In the genomic region with DNA sequence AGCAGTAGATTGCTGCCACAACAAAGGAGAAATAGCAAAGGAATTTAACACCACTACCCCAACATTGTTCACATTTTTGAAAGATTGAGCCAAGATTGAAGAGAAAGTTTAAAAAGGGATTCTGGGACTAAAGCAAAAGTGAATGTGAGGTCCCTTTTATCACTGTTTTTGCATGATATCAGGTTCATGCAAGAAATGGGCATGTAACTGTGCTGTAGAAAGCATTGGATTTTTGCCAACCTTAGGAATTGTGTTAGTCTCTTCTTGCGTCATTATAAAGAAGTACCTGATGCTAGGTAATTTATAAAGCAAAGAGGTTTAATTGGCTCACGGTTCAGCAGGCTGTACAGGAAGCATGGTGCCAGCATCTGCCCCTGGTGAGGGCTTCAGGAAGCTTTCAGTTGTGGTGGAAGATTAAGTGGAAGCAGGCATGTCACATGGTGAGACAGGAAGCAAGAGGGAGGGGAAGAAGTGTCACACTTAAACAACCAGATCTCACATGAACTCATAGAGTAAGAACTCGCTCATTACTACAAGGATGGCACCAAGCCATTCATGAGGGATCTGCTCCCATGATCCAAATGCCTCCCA, we compare ENCODE assay signal across 13 cellular contexts. TPM values are rescaled to one million over a fixed set of nuclear protein-coding genes. Genes with fewer than 3 reads are reported as not detected.
DNase-seq lines count a peak whose midpoint lies in the region; ATAC-seq and TF ChIP-seq lines count a peak whose summit lies in the region.
"Had no signal": no experiment of that assay in that cellular context is flagged by ENCODE, and none has a peak within 500 bp of the region (broad histone marks: within the 10 kb centered on the region; RNA-seq: fewer than 3 reads in every experiment).

No MANE protein-coding gene starts in this region.

- no peaks in the 10 kb centered on the region for H3K9me3 ChIP-seq in MM.1S (replicated peaks; ENCODE audit: insufficient read depth, low read length)

- peaks cover 23 to 29% (median 26%) of the 10 kb centered on the region in 3 donors for H3K4me1 Mint-ChIP-seq in T-cell

- H3K4me2 ChIP-seq in MM.1S (ENCODE audit: low read depth, low read length): no peak overlapping the region
- H3K4me2 ChIP-seq: smooth muscle cell had no signal

- H3K27me3 Mint-ChIP-seq in T-cell: no peaks in the 10 kb centered on the region
- H3K27me3 Mint-ChIP-seq: stimulated activated memory B cell treated with anti-CD40 and anti-IgM and Interleukin-4, amounts not matched to agents 10 μg/mL and 1 μg/mL and 100 μg/mL, for 72 hours had no signal

- H2AFZ ChIP-seq in MM.1S (ENCODE audit: low read length): no peak overlapping the region

- H3K36me3 ChIP-seq in BJ (ENCODE audit: control insufficient read depth, insufficient read depth, low read length): no peaks in the 10 kb centered on the region
- H3K36me3 ChIP-seq in MM.1S (replicated peaks; ENCODE audit: insufficient read depth, low read length): no peaks in the 10 kb centered on the region

- H3K27me3 ChIP-seq in BJ (ENCODE audit: control insufficient read depth, insufficient read depth, low read length) (no peaks in the 10 kb centered on the region), MM.1S (replicated peaks; ENCODE audit: insufficient read depth, low read length) (no peaks in the 10 kb centered on the region)

- peak overlapping the region in 1 of 3 donors; percentile 15 for H3K4me3 Mint-ChIP-seq in T-cell
- H3K4me3 Mint-ChIP-seq: stimulated activated memory B cell treated with anti-CD40 and anti-IgM and Interleukin-4, amounts not matched to agents 10 μg/mL and 1 μg/mL and 100 μg/mL, for 72 hours had no signal

- no peak overlapping the region for H3K9ac ChIP-seq in MM.1S (ENCODE audit: low read length)

- ATAC-seq in GM21786 (IDR thresholded peaks at IDR 0.05; ENCODE audit: unreplicated experiment) (peak; percentile 51), T-cell (replicated peaks in 1 of 4) (peak; percentile 43 to 63 (median 52)), GM18511 (IDR thresholded peaks at IDR 0.05; ENCODE audit: unreplicated experiment) (no peak)
- ATAC-seq: stimulated activated memory B cell treated with anti-CD40 and anti-IgM and Interleukin-4, amounts not matched to agents 10 μg/mL and 1 μg/mL and 100 μg/mL, for 72 hours had no signal

- H3K9me3 Mint-ChIP-seq in T-cell: peaks cover 4 to 13% (median 10%) of the 10 kb centered on the region in 3 donors

- no peaks in the 10 kb centered on the region for H3K4me1 ChIP-seq in MM.1S (ENCODE audit: low read length)

- no peak for TF ChIP-seq CTCF in BJ (IDR thresholded peaks at IDR 0.05; ENCODE audit: insufficient read depth, low read depth, low read length)
- TF ChIP-seq CTCF in fibroblast of the aortic adventitia (IDR thresholded peaks at IDR 0.05; ENCODE audit: insufficient read depth, low read length): no peak
- no peak for TF ChIP-seq CTCF in MM.1S (IDR thresholded peaks at IDR 0.05; ENCODE audit: low read length)

- CTCF ChIA-PET in BJ (lab: Yijun Ruan, JAX) (interaction anchor here (0.7 kb wide), 1 partner anchor 226 kb away, joined by 3 read pairs; no protein-coding TSS in a partner anchor), T-cell (lab: Charles Lee) (no interaction called here)

- no peaks in the 10 kb centered on the region for H4K20me1 ChIP-seq in MM.1S (ENCODE audit: insufficient read depth, low read length)

- POLR2A ChIA-PET in BJ (lab: Charles Lee): interaction anchor here (0.7 kb wide), 1 partner anchor 81 kb away, joined by 3 read pairs; no protein-coding TSS in a partner anchor
- POLR2A ChIA-PET in T-cell (lab: Charles Lee): no interaction called here

- H3K27ac ChIP-seq in MM.1S (ENCODE audit: low read length): no peak overlapping the region
- H3K27ac ChIP-seq: RWPE1 had no signal

- no peaks in the 10 kb centered on the region for H3K79me2 ChIP-seq in MM.1S (ENCODE audit: low read length)

- H3K9me2 ChIP-seq in MM.1S (replicated peaks; ENCODE audit: insufficient read depth, low read length): no peaks in the 10 kb centered on the region

- no peaks in the 10 kb centered on the region for H3F3A ChIP-seq in MM.1S (ENCODE audit: insufficient read depth, low read length)

- DNase-seq in BJ (ENCODE audit: low read depth): peak; percentile 4
- DNase-seq in T-cell: peak in 3 of 34 experiments; percentile 1 to 5 (median 3)
- DNase-seq in fibroblast of the aortic adventitia (ENCODE audit: low read depth): peak; percentile 34
- DNase-seq in MM.1S: no peak
- DNase-seq in cerebellar nuclear complex (lab: John Stamatoyannopoulos, UW): no peak
- DNase-seq in HK-2 (ENCODE audit: unreplicated experiment): no peak
- DNase-seq: aorta, midbrain had no signal

- H3K4me3 ChIP-seq in BJ (ENCODE audit: low read depth, low read length) (no peak overlapping the region), fibroblast of the aortic adventitia (ENCODE audit: low read depth, low read length) (no peak overlapping the region), MM.1S (ENCODE audit: low read length) (no peak overlapping the region)
- H3K4me3 ChIP-seq: smooth muscle cell had no signal

- peak overlapping the region; percentile 77 to 79 for H3K27ac Mint-ChIP-seq in T-cell
- H3K27ac Mint-ChIP-seq: stimulated activated memory B cell treated with anti-CD40 and anti-IgM and Interleukin-4, amounts not matched to agents 10 μg/mL and 1 μg/mL and 100 μg/mL, for 72 hours had no signal

- H3K36me3 Mint-ChIP-seq in T-cell: peaks cover 27% of the 10 kb centered on the region

RNA-seq across cellular contexts. Expression of a gene that starts 4.6 kb away (rescaled TPM):
- not detected in 2 replicates for polyA plus RNA-seq in BJ (2011; rRNA removed)
- not detected in 2 replicates for polyA minus RNA-seq in BJ (2011; rRNA and poly(A)+ RNA removed)
- total RNA-seq in T-cell (under 1 TPM in 1 of 5 donors, not detected in 4; 0.10 TPM), fibroblast of the aortic adventitia (ENCODE audit: low replicate concordance) (not detected in 2 replicates)
- total RNA-seq: aorta had no signal
- polyA plus RNA-seq: aorta had no signal

RNA-seq across cellular contexts. Expression of a gene that starts 10.9 kb away (rescaled TPM):
- polyA plus RNA-seq in BJ (2011; rRNA removed): 0.20 and 0.78 TPM in 2 replicates
- polyA minus RNA-seq in BJ (2011; rRNA and poly(A)+ RNA removed): 0.62 and 1.4 TPM in 2 replicates
- total RNA-seq in T-cell (1 to 10 TPM; 2.6 to 4.5 (median 3.3) TPM), fibroblast of the aortic adventitia (ENCODE audit: low replicate concordance) (3.9 and 5.2 TPM in 2 replicates)

RNA-seq across cellular contexts. Expression of a gene that starts 11.3 kb away (rescaled TPM):
- 1.2 and 3.0 TPM in 2 replicates for polyA plus RNA-seq in BJ (2011; rRNA removed)
- polyA minus RNA-seq in BJ (2011; rRNA and poly(A)+ RNA removed): 0.81 and 1.9 TPM in 2 replicates
- total RNA-seq in T-cell (10 to 100 TPM in 3 of 5 donors, 1 to 10 TPM in 2; 8.6 to 12.4 (median 11.0) TPM), fibroblast of the aortic adventitia (ENCODE audit: low replicate concordance) (5.4 and 9.7 TPM in 2 replicates)

Comparison
In these comparisons a context has a peak if more than half of its experiments do, and no peak if none do; other contexts are left out.
1. DNase-seq: peak in BJ (single experiment) and fibroblast of the aortic adventitia (single experiment); none in MM.1S (single experiment), cerebellar nuclear complex (0 of 2) and HK-2 (single experiment).